ENCODE assay signal across 11 cellular contexts in genomic region chr9:109251080-109251775, GRCh38.
A peak's percentile ranks its signal among the peaks of the same experiment; 100 is the strongest.
DNase-seq lines count a peak whose midpoint lies in the region; ATAC-seq and TF ChIP-seq lines count a peak whose summit lies in the region.
"Had no signal": no experiment of that assay in that cellular context is flagged by ENCODE, and none has a peak within 500 bp of the region (broad histone marks: within the 10 kb centered on the region; RNA-seq: fewer than 3 reads in every experiment).

No MANE protein-coding gene starts in this region.

- no peak overlapping the region for H3K4me3 Mint-ChIP-seq in activated naive CD4-positive, alpha-beta T cell treated with anti-CD3 and anti-CD28 coated beads for 36 hours

- no peaks in the 10 kb centered on the region for H3K27me3 ChIP-seq in ACC112 (ENCODE audit: insufficient read depth, low read length)
- H3K27me3 ChIP-seq: ascending aorta; BLaER1 treated with 17β-estradiol and CSF1 and Interleukin-3, amounts not matched to agents 10 nM and 100 nM had no signal

- peak overlapping the region; percentile 80 for H2AFZ ChIP-seq in ACC112 (ENCODE audit: low read length, unreplicated experiment)

- H3K9me3 Mint-ChIP-seq in activated naive CD4-positive, alpha-beta T cell treated with anti-CD3 and anti-CD28 coated beads for 36 hours = no peaks in the 10 kb centered on the region

- intact Hi-C loops in activated naive CD4-positive, alpha-beta T cell treated with anti-CD3 and anti-CD28 coated beads for 36 hours (cut with micrococcal nuclease) = no loop called here

- DNase-seq in NCI-H1092 (lab: John Stamatoyannopoulos, UW) (peak; percentile 93), kidney glomerular epithelial cell (lab: John Stamatoyannopoulos, UW) (peak; percentile 9), anterior cingulate cortex (lab: John Stamatoyannopoulos, UW) (no peak)
- DNase-seq in activated naive CD4-positive, alpha-beta T cell treated with anti-CD3 and anti-CD28 coated beads for 36 hours = no peak

- no peaks in the 10 kb centered on the region for H3K79me2 ChIP-seq in ACC112 (ENCODE audit: control insufficient read depth, insufficient read depth, low read length, unreplicated experiment)

- H3K4me1 Mint-ChIP-seq in activated naive CD4-positive, alpha-beta T cell treated with anti-CD3 and anti-CD28 coated beads for 36 hours (ENCODE audit: low read depth) = no peaks in the 10 kb centered on the region

- CTCF ChIA-PET in activated naive CD4-positive, alpha-beta T cell treated with anti-CD3 and anti-CD28 coated beads for 36 hours (lab: Charles Lee) = no interaction called here

- H3K27me3 Mint-ChIP-seq in activated naive CD4-positive, alpha-beta T cell treated with anti-CD3 and anti-CD28 coated beads for 36 hours (ENCODE audit: low read depth) = no peaks in the 10 kb centered on the region

- H3K36me3 Mint-ChIP-seq in activated naive CD4-positive, alpha-beta T cell treated with anti-CD3 and anti-CD28 coated beads for 36 hours (ENCODE audit: low read depth) = no peaks in the 10 kb centered on the region

- peak overlapping the region; percentile 35; the same call in 1 of the 2 replicates for H3K4me3 ChIP-seq in ACC112 (ENCODE audit: low read depth, low read length)
- H3K4me3 ChIP-seq: ascending aorta; BLaER1 treated with 17β-estradiol and CSF1 and Interleukin-3, amounts not matched to agents 10 nM and 100 nM; skin epidermis had no signal

- peak overlapping the region; percentile 77 for H3K27ac ChIP-seq in ACC112 (ENCODE audit: low read depth, low read length)
- H3K27ac ChIP-seq: ascending aorta had no signal

- ATAC-seq in SK-N-SH treated with all-trans-retinoic acid at 6 μM for 48 hours (0 out of 3 replicates have a peak, but pooled peaks have one; percentile 23), HG02852 (IDR thresholded peaks at IDR 0.05; ENCODE audit: unreplicated experiment) (no peak), GM21737 (IDR thresholded peaks at IDR 0.05; ENCODE audit: unreplicated experiment) (no peak)

- H3K36me3 ChIP-seq in ACC112 (ENCODE audit: insufficient read depth, low read length) = no peaks in the 10 kb centered on the region
- H3K36me3 ChIP-seq: ascending aorta; BLaER1 treated with 17β-estradiol and CSF1 and Interleukin-3, amounts not matched to agents 10 nM and 100 nM had no signal

- H3K4me1 ChIP-seq in ACC112 (ENCODE audit: control insufficient read depth, insufficient read depth, low read length, unreplicated experiment) = peaks cover 59% of the 10 kb centered on the region

- no peak overlapping the region for H3K27ac Mint-ChIP-seq in activated naive CD4-positive, alpha-beta T cell treated with anti-CD3 and anti-CD28 coated beads for 36 hours

TF ChIP-seq in SK-N-SH treated with all-trans-retinoic acid at 6 μM for 48 hours, 23 proteins besides CTCF, POLR2A, EP300 and RAD21:
- TF ChIP-seq POU6F1 (CRISPR knock-in tag; IDR thresholded peaks at IDR 0.05; ENCODE audit: borderline replicate concordance, low read depth) (no peak), SNAI2 (CRISPR knock-in tag; IDR thresholded peaks at IDR 0.05) (no peak), TOX (CRISPR knock-in tag; IDR thresholded peaks at IDR 0.05; ENCODE audit: borderline replicate concordance) (no peak), BACH2 (CRISPR knock-in tag; IDR thresholded peaks at IDR 0.05; ENCODE audit: borderline replicate concordance) (no peak), CSDC2 (CRISPR knock-in tag; IDR thresholded peaks at IDR 0.05) (no peak), TCF4 (CRISPR knock-in tag; IDR thresholded peaks at IDR 0.05; ENCODE audit: borderline replicate concordance) (no peak), ZC3H10 (CRISPR knock-in tag; IDR thresholded peaks at IDR 0.05) (no peak), ISL1 (CRISPR knock-in tag; IDR thresholded peaks at IDR 0.05) (no peak), GLIS3 (CRISPR knock-in tag; IDR thresholded peaks at IDR 0.05) (no peak), ESRRG (CRISPR knock-in tag; IDR thresholded peaks at IDR 0.05) (no peak), CSRNP3 (CRISPR knock-in tag; IDR thresholded peaks at IDR 0.05) (no peak), ZNF565 (CRISPR knock-in tag; conservative IDR thresholded peaks at IDR 0.05; ENCODE audit: low read depth) (no peak), RARB (CRISPR knock-in tag; IDR thresholded peaks at IDR 0.05) (no peak), ZNF70 (CRISPR knock-in tag; IDR thresholded peaks at IDR 0.05) (no peak), ARNTL (CRISPR knock-in tag; IDR thresholded peaks at IDR 0.05; ENCODE audit: borderline replicate concordance, low read depth) (no peak), OSR1 (CRISPR knock-in tag; IDR thresholded peaks at IDR 0.05) (no peak), ZFP3 (CRISPR knock-in tag; IDR thresholded peaks at IDR 0.05) (no peak)
- TF ChIP-seq, protein P1, sequence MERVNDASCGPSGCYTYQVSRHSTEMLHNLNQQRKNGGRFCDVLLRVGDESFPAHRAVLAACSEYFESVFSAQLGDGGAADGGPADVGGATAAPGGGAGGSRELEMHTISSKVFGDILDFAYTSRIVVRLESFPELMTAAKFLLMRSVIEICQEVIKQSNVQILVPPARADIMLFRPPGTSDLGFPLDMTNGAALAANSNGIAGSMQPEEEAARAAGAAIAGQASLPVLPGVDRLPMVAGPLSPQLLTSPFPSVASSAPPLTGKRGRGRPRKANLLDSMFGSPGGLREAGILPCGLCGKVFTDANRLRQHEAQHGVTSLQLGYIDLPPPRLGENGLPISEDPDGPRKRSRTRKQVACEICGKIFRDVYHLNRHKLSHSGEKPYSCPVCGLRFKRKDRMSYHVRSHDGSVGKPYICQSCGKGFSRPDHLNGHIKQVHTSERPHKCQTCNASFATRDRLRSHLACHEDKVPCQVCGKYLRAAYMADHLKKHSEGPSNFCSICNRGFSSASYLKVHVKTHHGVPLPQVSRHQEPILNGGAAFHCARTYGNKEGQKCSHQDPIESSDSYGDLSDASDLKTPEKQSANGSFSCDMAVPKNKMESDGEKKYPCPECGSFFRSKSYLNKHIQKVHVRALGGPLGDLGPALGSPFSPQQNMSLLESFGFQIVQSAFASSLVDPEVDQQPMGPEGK (CRISPR knock-in tag; IDR thresholded peaks at IDR 0.05; ENCODE audit: borderline replicate concordance) = no peak

Comparison
In these comparisons a context has a peak if more than half of its experiments do, and no peak if none do; other contexts are left out.
1. DNase-seq: peak in NCI-H1092 (single experiment) and kidney glomerular epithelial cell (single experiment); none in anterior cingulate cortex (0 of 58) and activated naive CD4-positive, alpha-beta T cell treated with anti-CD3 and anti-CD28 coated beads for 36 hours (single experiment).